Comparison of ENCODE assay signal across 8 cellular contexts in genomic region chr15:64096486-64097431, GRCh38. TPM values are rescaled to one million over a fixed set of nuclear protein-coding genes. Genes with fewer than 3 reads are reported as not detected.
DNase-seq lines count a peak whose midpoint lies in the region; ATAC-seq lines count a peak whose summit lies in the region.

No MANE protein-coding gene starts in this region.

- no peaks in the 10 kb centered on the region for H3K27me3 ChIP-seq in mononuclear cell (ENCODE audit: insufficient read depth, low read length)

- no peak for ATAC-seq in HG02981 (IDR thresholded peaks at IDR 0.05; ENCODE audit: unreplicated experiment)
- ATAC-seq in HG03280 (IDR thresholded peaks at IDR 0.05; ENCODE audit: unreplicated experiment) = no peak
- no peak for ATAC-seq in GM19452 (IDR thresholded peaks at IDR 0.05; ENCODE audit: unreplicated experiment)

- no peaks in the 10 kb centered on the region for H3K9me3 ChIP-seq in mononuclear cell (ENCODE audit: low read depth, low read length)

- DNase-seq in SIG-M5 treated with dmso at 0.1 percent for 504 hours (lab: John Stamatoyannopoulos, UW; ENCODE audit: unreplicated experiment) (peak; percentile 19), SIG-M5 (lab: John Stamatoyannopoulos, UW) (no peak), NCI-H226 (peak; percentile 22)
- peak; percentile 10 for DNase-seq in central memory CD4-positive, alpha-beta T cell

- peak overlapping the region; percentile 91 for H3K4me3 ChIP-seq in mononuclear cell (ENCODE audit: low read length)

- H3K4me1 ChIP-seq in mononuclear cell (ENCODE audit: insufficient read depth, low read length) = peaks cover 83% of the 10 kb centered on the region

RNA-seq across cellular contexts. Expression of gene SNX1, which starts 1.0 kb away (rescaled TPM):
- 29.2 TPM for total RNA-seq in mononuclear cell

RNA-seq across cellular contexts. Expression of gene CIAO2A, which starts 3.1 kb away (rescaled TPM):
- total RNA-seq in mononuclear cell = 47.9 TPM

RNA-seq across cellular contexts. Expression of gene DAPK2, which starts 50.5 kb away (rescaled TPM):
- 2.2 TPM for total RNA-seq in mononuclear cell

RNA-seq across cellular contexts. Expression of gene SNX22, which starts 54.8 kb away (rescaled TPM):
- total RNA-seq in mononuclear cell = 4.5 TPM
